In genomic region chr2:28411166-28411755, GRCh38 we compare ENCODE assay signal across 12 cellular contexts. TPM values are rescaled to one million over a fixed set of nuclear protein-coding genes. Genes with fewer than 3 reads are reported as not detected.
DNase-seq lines count a peak whose midpoint lies in the region; ATAC-seq and TF ChIP-seq lines count a peak whose summit lies in the region.
"Had no signal": no experiment of that assay in that cellular context is flagged by ENCODE, and none has a peak within 500 bp of the region (broad histone marks: within the 10 kb centered on the region; RNA-seq: fewer than 3 reads in every experiment).

No MANE protein-coding gene starts in this region.

- H3K36me3 ChIP-seq in KOPT-K1 (ENCODE audit: insufficient read depth, low read length): no peaks in the 10 kb centered on the region
- peaks cover 24% of the 10 kb centered on the region for H3K36me3 ChIP-seq in smooth muscle cell (ENCODE audit: low read depth)

- H3K36me3 Mint-ChIP-seq in activated CD4-positive, alpha-beta T cell treated with anti-CD3 and anti-CD28 coated beads, Interleukin-2, amount 10 ng/mL, durations not matched to agents 24 days and 14 days (ENCODE audit: low read depth): peaks cover 86% of the 10 kb centered on the region

- H3K4me2 ChIP-seq in smooth muscle cell: no peak overlapping the region

- H3K27ac ChIP-seq in KOPT-K1 (ENCODE audit: low read depth, low read length, poor library complexity, severe bottlenecking) (peak overlapping the region; percentile 90), smooth muscle cell (ENCODE audit: low read depth) (peak overlapping the region; percentile 91)
- H3K27ac ChIP-seq: ovary had no signal

- no peaks in the 10 kb centered on the region for H3K27me3 ChIP-seq in smooth muscle cell (ENCODE audit: low read depth)
- H3K27me3 ChIP-seq: ovary had no signal

- intact Hi-C loops in activated CD4-positive, alpha-beta T cell treated with anti-CD3 and anti-CD28 coated beads, Interleukin-2, amount 10 ng/mL, durations not matched to agents 24 days and 14 days (cut with micrococcal nuclease): loop anchor here (2.0 to 5.0 kb wide), 2 partner anchors 14 to 659 kb away; no protein-coding TSS in a partner anchor

- H3K9me3 ChIP-seq in KOPT-K1 (ENCODE audit: insufficient read depth, low read length, poor library complexity, severe bottlenecking): no peaks in the 10 kb centered on the region
- no peaks in the 10 kb centered on the region for H3K9me3 ChIP-seq in smooth muscle cell (replicated peaks; ENCODE audit: low read depth)
- H3K9me3 ChIP-seq: ovary had no signal

- H3F3A ChIP-seq in smooth muscle cell (ENCODE audit: low read depth): peaks cover 56% of the 10 kb centered on the region

- no peak for DNase-seq in activated CD4-positive, alpha-beta T cell treated with anti-CD3 and anti-CD28 coated beads, Interleukin-2, amount 10 ng/mL, durations not matched to agents 24 days and 14 days
- DNase-seq in activated CD4-positive, alpha-beta T cell treated with anti-CD3 and anti-CD28 coated beads, Interleukin-2, amount 50 U/mL, for 48 hours: no peak
- DNase-seq in astrocyte of the spinal cord (ENCODE audit: low read depth, low spot score) (peak; percentile 1), smooth muscle cell (lab: John Stamatoyannopoulos, UW; ENCODE audit: unreplicated experiment) (no peak), SHP77 (lab: John Stamatoyannopoulos, UW) (no peak), NCI-H748 (lab: John Stamatoyannopoulos, UW; ENCODE audit: unreplicated experiment) (no peak)
- DNase-seq: kidney glomerular epithelial cell, NCI-H1436 treated with DMSO at 0.1 percent for 48 hours, NCI-H226 had no signal

- H3K4me3 ChIP-seq in astrocyte of the spinal cord (ENCODE audit: low read depth, low read length) (no peak overlapping the region), smooth muscle cell (no peak overlapping the region)
- H3K4me3 ChIP-seq: ovary had no signal

- H3K9me3 Mint-ChIP-seq in activated CD4-positive, alpha-beta T cell treated with anti-CD3 and anti-CD28 coated beads, Interleukin-2, amount 10 ng/mL, durations not matched to agents 24 days and 14 days: no peaks in the 10 kb centered on the region

- no peak overlapping the region for H2AFZ ChIP-seq in smooth muscle cell (ENCODE audit: low read depth)

- no peak for ATAC-seq in HG03175 (IDR thresholded peaks at IDR 0.05; ENCODE audit: unreplicated experiment)

- no peak overlapping the region for H3K9ac ChIP-seq in smooth muscle cell (ENCODE audit: low read depth)

- 98% methylated on average over 5 of the region's 5 CpGs for WGBS in smooth muscle cell (ENCODE audit: low lambda C conversion rate)

- peaks cover 54% of the 10 kb centered on the region for H3K79me2 ChIP-seq in smooth muscle cell (ENCODE audit: low read depth)

- peak overlapping the region; percentile 95 for H3K27ac Mint-ChIP-seq in activated CD4-positive, alpha-beta T cell treated with anti-CD3 and anti-CD28 coated beads, Interleukin-2, amount 10 ng/mL, durations not matched to agents 24 days and 14 days

- in situ Hi-C loops in astrocyte of the spinal cord (cut with HindIII; ENCODE audit: low sequenced_read_pairs): no loop called here

- H3K4me3 Mint-ChIP-seq in activated CD4-positive, alpha-beta T cell treated with anti-CD3 and anti-CD28 coated beads, Interleukin-2, amount 10 ng/mL, durations not matched to agents 24 days and 14 days: peak overlapping the region; percentile 75

- no peaks in the 10 kb centered on the region for H3K4me1 ChIP-seq in smooth muscle cell (ENCODE audit: low read depth)

- no peaks in the 10 kb centered on the region for H3K27me3 Mint-ChIP-seq in activated CD4-positive, alpha-beta T cell treated with anti-CD3 and anti-CD28 coated beads, Interleukin-2, amount 10 ng/mL, durations not matched to agents 24 days and 14 days

- H3K4me1 Mint-ChIP-seq in activated CD4-positive, alpha-beta T cell treated with anti-CD3 and anti-CD28 coated beads, Interleukin-2, amount 10 ng/mL, durations not matched to agents 24 days and 14 days: peaks cover 65% of the 10 kb centered on the region

- TF ChIP-seq CTCF in astrocyte of the spinal cord (IDR thresholded peaks at IDR 0.05; ENCODE audit: low read depth, low read length) (no peak), smooth muscle cell (IDR thresholded peaks at IDR 0.05; ENCODE audit: borderline replicate concordance, insufficient read depth, poor library complexity, severe bottlenecking) (no peak)

- H4K20me1 ChIP-seq in smooth muscle cell (ENCODE audit: low read depth): peaks cover 100% of the 10 kb centered on the region

RNA-seq across cellular contexts. Expression of gene FOSL2, which starts 18.6 kb away (rescaled TPM):
- 73.2 and 80.6 TPM in 2 replicates for total RNA-seq in activated CD4-positive, alpha-beta T cell treated with anti-CD3 and anti-CD28 coated beads, Interleukin-2, amount 10 ng/mL, durations not matched to agents 24 days and 14 days
- 106 and 120 TPM in 2 replicates for total RNA-seq in smooth muscle cell
- 70.8 and 72.6 TPM in 2 replicates for polyA plus RNA-seq in smooth muscle cell
